Comparison of ENCODE assay signal across 22 cellular contexts in genomic region chr6:163308629-163309276, GRCh38.
A peak's percentile ranks its signal among the peaks of the same experiment; 100 is the strongest.
DNase-seq lines count a peak whose midpoint lies in the region; FAIRE-seq and TF ChIP-seq lines count a peak whose summit lies in the region.
"Had no signal": no experiment of that assay in that cellular context is flagged by ENCODE, and none has a peak within 500 bp of the region (broad histone marks: within the 10 kb centered on the region; RNA-seq: fewer than 3 reads in every experiment).

No MANE protein-coding gene starts in this region.

- peaks cover 2% of the 10 kb centered on the region for H3K9me3 Mint-ChIP-seq in astrocyte (ENCODE audit: unreplicated experiment)
- H3K9me3 Mint-ChIP-seq in activated CD4-positive, alpha-beta T cell treated with anti-CD3 and anti-CD28 coated beads, Interleukin-2, amount 10 ng/mL, durations not matched to agents 7 days and 5 days, result no peaks in the 10 kb centered on the region

- intact Hi-C loops in PC-9 (cut with micrococcal nuclease; ENCODE audit: unreplicated experiment), result no loop called here

- H3F3A ChIP-seq in PC-9 (ENCODE audit: insufficient read depth, low read depth), result peaks cover 43% of the 10 kb centered on the region

- H3K79me2 ChIP-seq in PC-9 (ENCODE audit: low read depth), result no peaks in the 10 kb centered on the region
- no peaks in the 10 kb centered on the region for H3K79me2 ChIP-seq in astrocyte (ENCODE audit: insufficient read depth, low read length)

- peak overlapping the region; percentile 84 for H2AFZ ChIP-seq in PC-9
- H2AFZ ChIP-seq in astrocyte (ENCODE audit: low read depth, low read length), result no peak overlapping the region
- H2AFZ ChIP-seq: GM23248 had no signal

- H3K4me2 ChIP-seq in PC-9 (peak overlapping the region; percentile 80), astrocyte (ENCODE audit: low read length) (peak overlapping the region; percentile 61)
- H3K4me2 ChIP-seq: KMS-11 had no signal

- H3K9ac ChIP-seq in astrocyte (ENCODE audit: low read length), result peak overlapping the region; percentile 55
- H3K9ac ChIP-seq: GM23248, KMS-11 had no signal

- peaks cover 4% of the 10 kb centered on the region for H3K4me1 Mint-ChIP-seq in astrocyte (ENCODE audit: low read depth, unreplicated experiment)
- no peaks in the 10 kb centered on the region for H3K4me1 Mint-ChIP-seq in activated CD4-positive, alpha-beta T cell treated with anti-CD3 and anti-CD28 coated beads, Interleukin-2, amount 10 ng/mL, durations not matched to agents 7 days and 5 days

- H3K9me3 ChIP-seq in PC-9 (ENCODE audit: insufficient read depth, low read depth) (no peaks in the 10 kb centered on the region), astrocyte (ENCODE audit: insufficient read depth, low read depth, low read length) (peaks cover 3% of the 10 kb centered on the region)
- H3K9me3 ChIP-seq: SJCRH30 had no signal

- no peaks in the 10 kb centered on the region for H3K36me3 ChIP-seq in PC-9 (ENCODE audit: low read depth)
- H3K36me3 ChIP-seq in astrocyte (ENCODE audit: insufficient read depth, low read length), result no peaks in the 10 kb centered on the region
- H3K36me3 ChIP-seq: SJCRH30 had no signal

- H3K4me3 ChIP-seq in PC-9 (peak overlapping the region; percentile 45; the same call in 1 of the 2 replicates), astrocyte (ENCODE audit: insufficient read depth, low read depth, low read length) (no peak overlapping the region)
- H3K4me3 ChIP-seq: GM23248, SJCRH30 had no signal

- BruUV-seq in PC-9 (replicated peaks; lab: Mats Ljungman, UMichigan), result no TSS peak

- H3K36me3 Mint-ChIP-seq in astrocyte (ENCODE audit: low read depth, unreplicated experiment), result peaks cover 1% of the 10 kb centered on the region
- H3K36me3 Mint-ChIP-seq in activated CD4-positive, alpha-beta T cell treated with anti-CD3 and anti-CD28 coated beads, Interleukin-2, amount 10 ng/mL, durations not matched to agents 7 days and 5 days (ENCODE audit: low read depth), result no peaks in the 10 kb centered on the region

- H3K9me2 ChIP-seq in PC-9 (ENCODE audit: insufficient read depth), result no peaks in the 10 kb centered on the region

- FAIRE-seq in astrocyte (lab: Jason Lieb, UNC), result no peak
- FAIRE-seq: G401.6 had no signal

- H3K27me3 Mint-ChIP-seq in astrocyte (ENCODE audit: low read depth, unreplicated experiment), result no peaks in the 10 kb centered on the region
- H3K27me3 Mint-ChIP-seq in activated CD4-positive, alpha-beta T cell treated with anti-CD3 and anti-CD28 coated beads, Interleukin-2, amount 10 ng/mL, durations not matched to agents 7 days and 5 days, result no peaks in the 10 kb centered on the region

- no peak for DNase-seq in PC-9
- no peak for DNase-seq in astrocyte (ENCODE audit: low read depth)
- DNase-seq in epithelial cell of prostate (ENCODE audit: low read depth, low spot score), result no peak
- DNase-seq in substantia nigra (lab: John Stamatoyannopoulos, UW), result no peak
- DNase-seq in activated CD4-positive, alpha-beta T cell treated with anti-CD3 and anti-CD28 coated beads, Interleukin-2, amount 10 ng/mL, durations not matched to agents 7 days and 5 days, result no peak
- DNase-seq in COR-L47 (lab: John Stamatoyannopoulos, UW), result no peak
- no peak for DNase-seq in SHP77 (lab: John Stamatoyannopoulos, UW)
- DNase-seq: AML-193, DMS 273 treated with DMSO at 0.1 percent for 48 hours, DND-41, GM23248, MV-4-11, NCI-H1694 treated with DMSO at 0.1 percent for 48 hours, NCI-H2227 treated with DMSO at 0.1 percent for 48 hours, NCI-H510A treated with DMSO at 0.1 percent for 48 hours, NCI-H82, OCI-M1, RPMI8226, SJCRH30 had no signal

- POLR2A ChIA-PET in PC-9 (lab: Charles Lee; ENCODE audit: unreplicated experiment), result interaction anchor here (0.7 kb wide), 1 partner anchor 119 kb away, joined by 8 read pairs; no protein-coding TSS in a partner anchor
- POLR2A ChIA-PET in activated CD4-positive, alpha-beta T cell treated with anti-CD3 and anti-CD28 coated beads, Interleukin-2, amount 10 ng/mL, durations not matched to agents 7 days and 5 days (lab: Charles Lee), result no interaction called here

- TF ChIP-seq CTCF in PC-9 (conservative IDR thresholded peaks at IDR 0.05) (no peak), astrocyte (IDR thresholded peaks at IDR 0.05; ENCODE audit: insufficient read depth, low read depth, low read length) (no peak)

- CTCF ChIA-PET in PC-9 (lab: Charles Lee), result interaction anchor here (0.6 kb wide), 1 partner anchor 231 kb away, joined by 3 read pairs; no protein-coding TSS in a partner anchor
- CTCF ChIA-PET in activated CD4-positive, alpha-beta T cell treated with anti-CD3 and anti-CD28 coated beads, Interleukin-2, amount 10 ng/mL, durations not matched to agents 7 days and 5 days (lab: Charles Lee), result interaction anchor here (0.8 kb wide), 1 partner anchor 326 kb away, joined by 4 read pairs; no protein-coding TSS in a partner anchor

- H4K20me1 ChIP-seq in PC-9 (ENCODE audit: insufficient read depth) (no peaks in the 10 kb centered on the region), astrocyte (ENCODE audit: insufficient read depth, low read length) (no peaks in the 10 kb centered on the region)

- peak overlapping the region; percentile 26 for H3K27ac Mint-ChIP-seq in astrocyte (ENCODE audit: unreplicated experiment)
- no peak overlapping the region for H3K27ac Mint-ChIP-seq in activated CD4-positive, alpha-beta T cell treated with anti-CD3 and anti-CD28 coated beads, Interleukin-2, amount 10 ng/mL, durations not matched to agents 7 days and 5 days

- H3K4me1 ChIP-seq in PC-9 (replicated peaks; ENCODE audit: insufficient read depth) (peaks cover 59% of the 10 kb centered on the region), astrocyte (ENCODE audit: insufficient read depth, low read length) (peaks cover 26% of the 10 kb centered on the region)

- no peak overlapping the region for H3K4me3 Mint-ChIP-seq in astrocyte (ENCODE audit: unreplicated experiment)
- no peak overlapping the region for H3K4me3 Mint-ChIP-seq in activated CD4-positive, alpha-beta T cell treated with anti-CD3 and anti-CD28 coated beads, Interleukin-2, amount 10 ng/mL, durations not matched to agents 7 days and 5 days

- peak overlapping the region; percentile 99 for H3K27ac ChIP-seq in PC-9
- peak overlapping the region; percentile 84 for H3K27ac ChIP-seq in astrocyte (ENCODE audit: low read depth, low read length)
- peak overlapping the region; percentile 91 for H3K27ac ChIP-seq in epithelial cell of prostate
- peak overlapping the region; percentile 46 for H3K27ac ChIP-seq in substantia nigra (ENCODE audit: low read depth, low read length, poor library complexity, severe bottlenecking)
- H3K27ac ChIP-seq: C4-2B, GM23248, KMS-11, SJCRH30 had no signal

- H3K27me3 ChIP-seq in PC-9 (ENCODE audit: insufficient read depth, low read depth) (no peaks in the 10 kb centered on the region), astrocyte (ENCODE audit: insufficient read depth, low read length) (no peaks in the 10 kb centered on the region)
- H3K27me3 ChIP-seq: SJCRH30 had no signal

Comparison
In these comparisons a context has a peak if more than half of its experiments do, and no peak if none do; other contexts are left out.
1. H3K27ac ChIP-seq: peak in every context shown above with its lines; median percentile 99 in PC-9; 91 in epithelial cell of prostate; 84 in astrocyte; 46 in substantia nigra.